Comparison of ENCODE assay signal across 20 cellular contexts in the genomic region with DNA sequence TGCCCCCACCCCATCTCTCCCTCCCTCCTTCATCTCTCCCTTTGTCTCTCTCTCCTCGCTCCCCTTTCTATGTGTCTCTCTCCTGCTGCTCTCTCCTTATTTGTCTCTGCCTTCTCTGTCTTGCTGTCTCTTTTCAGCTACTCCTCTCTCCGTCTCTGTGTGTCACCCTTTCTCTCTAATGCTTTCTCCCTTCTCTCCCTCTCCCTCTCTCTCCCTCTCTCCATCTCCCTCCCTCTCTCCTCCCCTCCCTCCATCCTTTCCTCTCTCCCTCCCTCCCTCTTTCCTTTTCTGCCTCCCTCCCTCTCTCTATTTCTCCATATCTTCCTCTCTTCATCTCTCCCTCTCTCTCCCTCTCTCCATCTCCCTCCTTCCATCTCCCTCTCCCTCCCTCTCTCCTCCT. TPM values are rescaled to one million over a fixed set of nuclear protein-coding genes. Genes with fewer than 3 reads are reported as not detected.
"Had no signal": no experiment of that assay in that cellular context is flagged by ENCODE, and none has a peak within 500 bp of the region (broad histone marks: within the 10 kb centered on the region; RNA-seq: fewer than 3 reads in every experiment).

No MANE protein-coding gene starts in this region.

- H3K4me1 ChIP-seq: SJSA1 had no signal

- DNase-seq: Karpas-422, KG1, MG63, NCI-H1092, NCI-H1105 treated with DMSO at 0.1 percent for 48 hours, NCI-H1417 treated with DMSO at 0.1 percent for 48 hours, NCI-H146, NCI-H1694 treated with DMSO at 0.1 percent for 48 hours, NCI-H1930, NCI-H2081, NCI-H2107, NCI-H2227 treated with DMSO at 0.1 percent for 48 hours, NCI-H526 treated with DMSO at 0.1 percent for 48 hours, NCI-H748 treated with DMSO at 0.1 percent for 48 hours, SIG-M5 had no signal

- H3K4me3 ChIP-seq: MG63, SJSA1, SK-N-MC had no signal

- H3K36me3 ChIP-seq: MG63, SJSA1 had no signal

- H3K9me3 ChIP-seq: MG63, SJSA1 had no signal

- H3K27ac ChIP-seq: HL-60, SJSA1, SK-N-MC had no signal

RNA-seq across cellular contexts. Expression of gene ATP4A, which starts 0.7 kb away (rescaled TPM):
- total RNA-seq: NCI-H460, Right ventricle myocardium superior, SJSA1 had no signal

RNA-seq across cellular contexts. Expression of gene PMIS2, which starts 23.2 kb away (rescaled TPM):
- total RNA-seq: NCI-H460, Right ventricle myocardium superior, SJSA1 had no signal

RNA-seq across cellular contexts. Expression of gene GAPDHS, which starts 29.5 kb away (rescaled TPM):
- total RNA-seq: NCI-H460, Right ventricle myocardium superior, SJSA1 had no signal

RNA-seq across cellular contexts. Expression of gene SBSN, which starts 34.7 kb away (rescaled TPM):
- total RNA-seq: NCI-H460, Right ventricle myocardium superior, SJSA1 had no signal
